In genomic region chr1:177256153-177256814, GRCh38 we compare ENCODE assay signal across 8 cellular contexts.
DNase-seq lines count a peak whose midpoint lies in the region; ATAC-seq and TF ChIP-seq lines count a peak whose summit lies in the region.

No MANE protein-coding gene starts in this region.

- H3K4me3 Mint-ChIP-seq in endodermal cell: no peak overlapping the region

- H3K79me1 ChIP-seq in mesenchymal stem cell (replicated peaks; ENCODE audit: low read length, poor library complexity, severe bottlenecking): no peaks in the 10 kb centered on the region

- H4K20me1 ChIP-seq in HCT116 (ENCODE audit: insufficient read depth): no peaks in the 10 kb centered on the region

- CTCF ChIA-PET in HCT116 (lab: Charles Lee): no interaction called here

- H3K36me3 Mint-ChIP-seq in endodermal cell (ENCODE audit: low read depth): no peaks in the 10 kb centered on the region

- peak overlapping the region; percentile 63 for H2AK5ac ChIP-seq in mesenchymal stem cell (ENCODE audit: low read length, severe bottlenecking)

- RAD21 ChIA-PET in HCT116 (lab: Charles Lee; ENCODE audit: low non-redundant PET in 1 of 2, low total read pairs in 2 of 2, uncharacterized antibody in 2 of 2, unreplicated experiment in 2 of 2): no interaction called here

- peak overlapping the region; percentile 41 for H2BK15ac ChIP-seq in mesenchymal stem cell (ENCODE audit: low read depth, poor library complexity, severe bottlenecking)

- ATAC-seq in HCT116: no peak
- ATAC-seq in GM21447 (IDR thresholded peaks at IDR 0.05; ENCODE audit: unreplicated experiment): no peak
- no peak for ATAC-seq in GM21367 (IDR thresholded peaks at IDR 0.05; ENCODE audit: unreplicated experiment)

- H3K4me3 ChIP-seq in HCT116 (replicated peaks in 1 of 2; ENCODE audit: low read depth in 1 of 2, low read length in 2 of 2): no peak overlapping the region
- H3K4me3 ChIP-seq in endodermal cell (ENCODE audit: low read length): no peak overlapping the region
- H3K4me3 ChIP-seq in mesenchymal stem cell (ENCODE audit: insufficient read depth in 1 of 2, low read depth in 1 of 2, low read length in 2 of 2): no peak overlapping the region

- peak overlapping the region; percentile 58 to 86 for H3K18ac ChIP-seq in mesenchymal stem cell (ENCODE audit: low read depth in 1 of 2, low read length in 2 of 2)

- H2BK12ac ChIP-seq in mesenchymal stem cell (ENCODE audit: low read length in 2 of 2): peak overlapping the region; percentile 45 to 94

- 73 to 83% methylated on average over 7 to 16 of the region's 16 CpGs for WGBS in endodermal cell (ENCODE audit: insufficient coverage in 1 of 2, insufficient read length in 1 of 2), 2 experiments
- WGBS in mesenchymal stem cell: 19% methylated on average over 12 of the region's 16 CpGs

- peak; percentile 4 for DNase-seq in G401 (ENCODE audit: low spot score)
- DNase-seq in HCT116 (ENCODE audit: low read depth, low spot score): no peak
- peak; percentile 47 to 59 for DNase-seq in NOMO-1 (lab: John Stamatoyannopoulos, UW; ENCODE audit: unreplicated experiment in 2 of 2)
- DNase-seq in endodermal cell: peak; percentile 91
- peak; percentile 97 for DNase-seq in mesenchymal stem cell
- no peak for DNase-seq in activated effector memory CD4-positive, alpha-beta T cell treated with anti-CD3 and anti-CD28 coated beads, Interleukin-2, amount 50 U/mL, for 16 hours

- POLR2A ChIA-PET in HCT116 (lab: Charles Lee): no interaction called here

- H3K27me3 ChIP-seq in HCT116 (ENCODE audit: insufficient read depth, low read length): no peaks in the 10 kb centered on the region
- peaks cover 58% of the 10 kb centered on the region for H3K27me3 ChIP-seq in endodermal cell (ENCODE audit: control insufficient read depth, insufficient read depth, low read length, poor library complexity, severe bottlenecking)
- peaks cover 0 to 12% of the 10 kb centered on the region in 2 experiments for H3K27me3 ChIP-seq in mesenchymal stem cell (ENCODE audit: control insufficient read depth in 1 of 2, insufficient read depth in 1 of 2, low read length in 2 of 2)

- H3K14ac ChIP-seq in mesenchymal stem cell (ENCODE audit: low read length in 2 of 2): no peak overlapping the region

- intact Hi-C loops in HCT116 (cut with micrococcal nuclease): no loop called here

- no peaks in the 10 kb centered on the region for H3K9me2 ChIP-seq in HCT116 (ENCODE audit: insufficient read depth)

- no peaks in the 10 kb centered on the region for H3K9me3 Mint-ChIP-seq in endodermal cell

- in situ Hi-C loops in G401 (cut with HindIII; ENCODE audit: low sequenced_read_pairs): no loop called here

- H3K23ac ChIP-seq in mesenchymal stem cell (ENCODE audit: low read length in 2 of 2): no peak overlapping the region

- no peak overlapping the region for H4K91ac ChIP-seq in mesenchymal stem cell (ENCODE audit: low read length)

- peak; percentile 34 for TF ChIP-seq RAD21 in HCT116 (IDR thresholded peaks at IDR 0.05; ENCODE audit: low read depth)

- H3K4me1 Mint-ChIP-seq in endodermal cell: peaks cover 8% of the 10 kb centered on the region

- H3K36me3 ChIP-seq in HCT116 (ENCODE audit: control insufficient read depth in 1 of 2, insufficient read depth in 2 of 2, low read length in 2 of 2) (no peaks in the 10 kb centered on the region), endodermal cell (ENCODE audit: control insufficient read depth, insufficient read depth, low read length) (no peaks in the 10 kb centered on the region), mesenchymal stem cell (ENCODE audit: control insufficient read depth in 1 of 2, insufficient read depth in 2 of 2, low read depth in 1 of 2, low read length in 2 of 2) (no peaks in the 10 kb centered on the region)

- no peaks in the 10 kb centered on the region for H3K79me2 ChIP-seq in HCT116 (ENCODE audit: insufficient read depth, low read length)

- no peak overlapping the region for H2BK5ac ChIP-seq in mesenchymal stem cell (ENCODE audit: low read depth, low read length, poor library complexity, severe bottlenecking)

- H3K9ac ChIP-seq in HCT116 (ENCODE audit: low read length) (no peak overlapping the region), endodermal cell (ENCODE audit: extremely low read depth, low read length, poor library complexity, severe bottlenecking) (no peak overlapping the region), mesenchymal stem cell (ENCODE audit: low read length) (peak overlapping the region; percentile 30)

- no peaks in the 10 kb centered on the region for H3K4me1 ChIP-seq in HCT116 (ENCODE audit: control insufficient read depth in 1 of 2, insufficient read depth in 2 of 2, low read length in 2 of 2)
- no peaks in the 10 kb centered on the region for H3K4me1 ChIP-seq in endodermal cell (ENCODE audit: control insufficient read depth, insufficient read depth, low read length)
- H3K4me1 ChIP-seq in mesenchymal stem cell (ENCODE audit: control insufficient read depth, insufficient read depth, low read depth, low read length): peaks cover 16% of the 10 kb centered on the region

- BruUV-seq in HCT116 (replicated peaks; lab: Mats Ljungman, UMichigan): no TSS peak

- no peaks in the 10 kb centered on the region for H3K9me3 ChIP-seq in HCT116 (ENCODE audit: control insufficient read depth in 1 of 2, insufficient read depth in 1 of 2, low read depth in 1 of 2, low read length in 2 of 2)
- H3K9me3 ChIP-seq in endodermal cell (ENCODE audit: control insufficient read depth, low read length): no peaks in the 10 kb centered on the region
- no peaks in the 10 kb centered on the region for H3K9me3 ChIP-seq in mesenchymal stem cell (ENCODE audit: control insufficient read depth, low read length)

- no peak overlapping the region for H3K27ac Mint-ChIP-seq in endodermal cell

- H3K27me3 Mint-ChIP-seq in endodermal cell (ENCODE audit: insufficient read depth): peaks cover 39% of the 10 kb centered on the region

- H4K8ac ChIP-seq in mesenchymal stem cell (ENCODE audit: low read length): peak overlapping the region; percentile 40

- H3K4me2 ChIP-seq in HCT116 (ENCODE audit: low read length): no peak overlapping the region
- H3K4me2 ChIP-seq in mesenchymal stem cell (ENCODE audit: low read length, poor library complexity, severe bottlenecking): no peak overlapping the region

- H3K27ac ChIP-seq in HCT116 (ENCODE audit: low read depth, low read length) (no peak overlapping the region), endodermal cell (ENCODE audit: low read depth, low read length) (no peak overlapping the region), mesenchymal stem cell (ENCODE audit: low read length, poor library complexity, severe bottlenecking) (peak overlapping the region; percentile 56)

- H2AFZ ChIP-seq in HCT116 (ENCODE audit: low read depth, low read length, poor library complexity, severe bottlenecking) (no peak overlapping the region), mesenchymal stem cell (ENCODE audit: low read depth, low read length) (no peak overlapping the region)

- TF ChIP-seq CTCF in HCT116 (IDR thresholded peaks at IDR 0.05 in 2 of 3, conservative IDR thresholded peaks at IDR 0.05 in 1 of 3; ENCODE audit: borderline replicate concordance in 1 of 3, insufficient read depth in 1 of 3, low read depth in 2 of 3, low read length in 2 of 3) (peak; percentile 6 to 39 (median 36); a peak in 3 of 6 replicates), endodermal cell (conservative IDR thresholded peaks at IDR 0.05) (peak; percentile 90)

- peak overlapping the region in 1 of 2 experiments; percentile 11 for H3K4ac ChIP-seq in mesenchymal stem cell (ENCODE audit: low read depth in 1 of 2, low read length in 2 of 2)

- no peak overlapping the region for H2BK120ac ChIP-seq in mesenchymal stem cell (ENCODE audit: low read depth, low read length)

- no peak for TF ChIP-seq POLR2A in HCT116 (IDR thresholded peaks at IDR 0.05; ENCODE audit: borderline replicate concordance, extremely low read depth, insufficient read depth, insufficient read length)

TF ChIP-seq in HCT116, 20 proteins besides CTCF, POLR2A, EP300 and RAD21 (continues in another document):
- TF ChIP-seq JUND (IDR thresholded peaks at IDR 0.05) (no peak), TCF7L2 (IDR thresholded peaks at IDR 0.05; ENCODE audit: borderline replicate concordance, extremely low read depth, insufficient read depth, insufficient read length) (no peak), POLR2AphosphoS5 (IDR thresholded peaks at IDR 0.05; ENCODE audit: low read depth, low read length) (no peak), CBX3 (IDR thresholded peaks at IDR 0.05; ENCODE audit: low read depth) (no peak), SIN3A (IDR thresholded peaks at IDR 0.05; ENCODE audit: low read depth) (no peak), SP1 (IDR thresholded peaks at IDR 0.05; ENCODE audit: low read depth) (no peak), CEBPB (IDR thresholded peaks at IDR 0.05; ENCODE audit: low read depth) (no peak), ZNF274 (IDR thresholded peaks at IDR 0.05; ENCODE audit: low read depth, low read length) (no peak), EZH2phosphoT487 (IDR thresholded peaks at IDR 0.05; ENCODE audit: borderline replicate concordance) (no peak), FOSL1 (IDR thresholded peaks at IDR 0.05; ENCODE audit: low read depth) (no peak), EZH2 (IDR thresholded peaks at IDR 0.05) (no peak), EGR1 (IDR thresholded peaks at IDR 0.05; ENCODE audit: low read depth) (no peak)
- TF ChIP-seq, protein P1, sequence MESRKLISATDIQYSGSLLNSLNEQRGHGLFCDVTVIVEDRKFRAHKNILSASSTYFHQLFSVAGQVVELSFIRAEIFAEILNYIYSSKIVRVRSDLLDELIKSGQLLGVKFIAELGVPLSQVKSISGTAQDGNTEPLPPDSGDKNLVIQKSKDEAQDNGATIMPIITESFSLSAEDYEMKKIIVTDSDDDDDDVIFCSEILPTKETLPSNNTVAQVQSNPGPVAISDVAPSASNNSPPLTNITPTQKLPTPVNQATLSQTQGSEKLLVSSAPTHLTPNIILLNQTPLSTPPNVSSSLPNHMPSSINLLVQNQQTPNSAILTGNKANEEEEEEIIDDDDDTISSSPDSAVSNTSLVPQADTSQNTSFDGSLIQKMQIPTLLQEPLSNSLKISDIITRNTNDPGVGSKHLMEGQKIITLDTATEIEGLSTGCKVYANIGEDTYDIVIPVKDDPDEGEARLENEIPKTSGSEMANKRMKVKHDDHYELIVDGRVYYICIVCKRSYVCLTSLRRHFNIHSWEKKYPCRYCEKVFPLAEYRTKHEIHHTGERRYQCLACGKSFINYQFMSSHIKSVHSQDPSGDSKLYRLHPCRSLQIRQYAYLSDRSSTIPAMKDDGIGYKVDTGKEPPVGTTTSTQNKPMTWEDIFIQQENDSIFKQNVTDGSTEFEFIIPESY (IDR thresholded peaks at IDR 0.05; ENCODE audit: extremely low read depth, insufficient replicate concordance, low read length): no peak

Comparison
In these comparisons a context has a peak if more than half of its experiments do, and no peak if none do; other contexts are left out.
1. DNase-seq: peak in G401 (single experiment), NOMO-1 (2 of 2), endodermal cell (single experiment) and mesenchymal stem cell (single experiment); none in HCT116 (single experiment) and activated effector memory CD4-positive, alpha-beta T cell treated with anti-CD3 and anti-CD28 coated beads, Interleukin-2, amount 50 U/mL, for 16 hours (single experiment).